ENCODE assay signal across 1 cellular context in the genomic region with DNA sequence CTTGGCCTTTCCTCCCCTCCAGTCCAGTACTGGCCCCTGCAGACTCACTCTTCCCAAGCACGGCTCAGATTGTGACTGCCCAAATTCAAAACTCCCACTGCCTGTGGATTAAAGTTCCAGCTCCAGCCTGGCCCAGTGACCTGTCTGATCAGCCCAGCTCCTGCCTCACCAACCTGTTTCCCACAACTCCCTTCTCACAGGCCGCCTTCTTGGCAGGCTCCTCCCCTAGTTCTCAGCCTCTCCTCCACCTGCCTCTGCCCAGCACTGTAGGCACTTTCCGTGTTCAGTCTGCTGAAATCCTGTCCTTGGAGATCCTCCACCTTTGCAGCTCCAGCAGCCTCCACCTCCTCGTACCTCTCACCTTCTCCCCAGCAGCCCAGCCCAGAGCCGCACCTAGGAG.
TF ChIP-seq lines count a peak whose summit lies in the region.

No MANE protein-coding gene starts in this region.

TF ChIP-seq in GM23338, 12 proteins besides CTCF, POLR2A, EP300 and RAD21 (continued from another document):
- TF ChIP-seq ZNF462 (CRISPR knock-in tag; IDR thresholded peaks at IDR 0.05) (no peak), EZH2 (IDR thresholded peaks at IDR 0.05; ENCODE audit: low read depth, unreplicated experiment) (no peak)
TF ChIP-seq in GM23338: peak in this region for 0.
